In the genomic region with DNA sequence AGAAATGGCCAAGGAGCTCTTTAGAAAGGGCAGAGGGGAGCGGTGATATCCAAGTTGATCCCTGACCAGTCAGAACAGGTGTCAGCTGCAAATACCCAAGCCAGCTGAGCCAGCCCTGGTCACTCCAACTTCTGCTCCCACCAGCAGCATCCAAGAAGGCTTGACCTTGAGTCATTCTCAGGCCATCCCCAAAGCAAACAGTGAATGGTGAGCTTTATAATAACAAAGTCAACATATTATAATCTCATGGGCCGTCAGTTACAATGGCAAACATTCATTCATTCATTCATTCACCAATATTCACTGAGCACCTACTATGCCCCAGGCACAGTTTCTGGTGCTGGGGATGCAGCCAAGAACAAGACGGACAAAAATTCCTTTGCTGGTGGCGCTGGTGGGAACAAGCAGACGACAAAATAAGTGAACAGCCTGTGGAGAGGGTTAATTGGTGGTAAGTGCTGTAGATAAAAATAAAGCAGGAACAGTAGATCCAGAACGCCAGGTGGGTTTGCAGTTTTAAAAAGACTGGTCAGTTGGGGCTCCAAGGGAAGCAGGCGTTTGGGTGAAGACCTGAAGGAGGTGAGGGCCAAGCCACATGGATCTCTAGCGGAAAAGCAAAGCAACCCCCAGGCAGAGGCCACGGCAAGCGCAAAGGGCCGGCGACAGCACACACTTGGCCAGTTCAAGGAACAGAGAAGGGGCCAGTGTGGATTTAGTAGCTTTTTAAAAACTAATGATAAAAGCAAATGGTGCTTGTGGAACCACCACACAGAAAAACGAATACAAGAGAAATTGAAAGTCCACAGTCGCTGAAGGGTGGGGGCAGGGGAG, we compare ENCODE assay signal across 11 cellular contexts.
A peak's percentile ranks its signal among the peaks of the same experiment; 100 is the strongest.
DNase-seq lines count a peak whose midpoint lies in the region; TF ChIP-seq lines count a peak whose summit lies in the region.
"Had no signal": no experiment of that assay in that cellular context is flagged by ENCODE, and none has a peak within 500 bp of the region (broad histone marks: within the 10 kb centered on the region; RNA-seq: fewer than 3 reads in every experiment).

No MANE protein-coding gene starts in this region.

- TF ChIP-seq CTCF in AG10803 (conservative IDR thresholded peaks at IDR 0.05; ENCODE audit: low read length): no peak
- TF ChIP-seq CTCF in liver (IDR thresholded peaks at IDR 0.05; ENCODE audit: low read depth, low read length, missing input control): no peak
- no peak for TF ChIP-seq CTCF in progenitor cell of endocrine pancreas (IDR thresholded peaks at IDR 0.05; ENCODE audit: unreplicated experiment)

- no peak overlapping the region for H3K27ac Mint-ChIP-seq in progenitor cell of endocrine pancreas
- H3K27ac Mint-ChIP-seq: activated CD4-positive, alpha-beta T cell treated with anti-CD3 and anti-CD28 coated beads for 36 hours; activated T-cell treated with anti-CD3 and anti-CD28 coated beads, Interleukin-2, amount 50 U/mL, for 72 hours had no signal

- H3K27me3 Mint-ChIP-seq in progenitor cell of endocrine pancreas: peaks cover 34% of the 10 kb centered on the region

- H3K4me1 ChIP-seq in SJCRH30: peaks cover 20% of the 10 kb centered on the region
- H3K4me1 ChIP-seq in liver (ENCODE audit: control insufficient read depth in 4 of 4, insufficient read depth in 4 of 4, low read length in 3 of 4): peaks cover 17 to 42% (median 35%) of the 10 kb centered on the region in 4 donors
- peaks cover 27 to 61% (median 37%) of the 10 kb centered on the region in 3 donors for H3K4me1 ChIP-seq in skeletal muscle tissue (ENCODE audit: control insufficient read depth in 3 of 3, insufficient read depth in 3 of 3, low read length in 3 of 3)

- no peaks in the 10 kb centered on the region for H3K36me3 ChIP-seq in SJCRH30
- H3K36me3 ChIP-seq in liver (ENCODE audit: control insufficient read depth in 4 of 4, insufficient read depth in 3 of 4, low read depth in 1 of 4, low read length in 3 of 4): no peaks in the 10 kb centered on the region
- H3K36me3 ChIP-seq in skeletal muscle tissue (ENCODE audit: control insufficient read depth in 3 of 3, insufficient read depth in 3 of 3, low read length in 3 of 3): no peaks in the 10 kb centered on the region

- no peaks in the 10 kb centered on the region for H3K36me3 Mint-ChIP-seq in progenitor cell of endocrine pancreas (ENCODE audit: insufficient read depth)

- H3K9ac ChIP-seq in liver (ENCODE audit: low read depth in 1 of 2, low read length in 2 of 2) (peak overlapping the region in 1 of 2 donors; percentile 26), skeletal muscle tissue (ENCODE audit: low read depth in 1 of 3, low read length in 3 of 3) (peak overlapping the region; percentile 74 to 86 (median 80))

- 74% methylated on average over 14 of the region's 14 CpGs for WGBS in liver

- DNase-seq in AG10803 (ENCODE audit: low read depth) (no peak), SJCRH30 (peak; percentile 45 to 60), NCI-H1048 (lab: John Stamatoyannopoulos, UW) (no peak), GM03348 (ENCODE audit: low spot score) (no peak), progenitor cell of endocrine pancreas (ENCODE audit: low spot score, unreplicated experiment) (no peak), amniotic stem cell (lab: John Stamatoyannopoulos, UW) (no peak)
- DNase-seq: activated CD4-positive, alpha-beta T cell treated with anti-CD3 and anti-CD28 coated beads for 36 hours; activated T-cell treated with anti-CD3 and anti-CD28 coated beads, Interleukin-2, amount 50 U/mL, for 72 hours; NCI-H187 treated with DMSO at 0.1 percent for 48 hours had no signal

- no peaks in the 10 kb centered on the region for H3K27me3 ChIP-seq in SJCRH30
- H3K27me3 ChIP-seq in liver (ENCODE audit: control insufficient read depth in 4 of 4, insufficient read depth in 4 of 4, low read length in 3 of 4): no peaks in the 10 kb centered on the region
- no peaks in the 10 kb centered on the region for H3K27me3 ChIP-seq in skeletal muscle tissue (ENCODE audit: control insufficient read depth in 3 of 3, insufficient read depth in 3 of 3, low read length in 3 of 3)

- TF ChIP-seq RAD21 in liver (IDR thresholded peaks at IDR 0.05): no peak

- no peaks in the 10 kb centered on the region for H3K4me1 Mint-ChIP-seq in progenitor cell of endocrine pancreas (ENCODE audit: low read depth)

- no peaks in the 10 kb centered on the region for H3K9me3 Mint-ChIP-seq in progenitor cell of endocrine pancreas (ENCODE audit: low read depth)
- H3K9me3 Mint-ChIP-seq: activated T-cell treated with anti-CD3 and anti-CD28 coated beads, Interleukin-2, amount 50 U/mL, for 72 hours had no signal

- peak overlapping the region; percentile 17; the same call in 1 of the 2 replicates for H3K4me3 ChIP-seq in AG10803 (ENCODE audit: low read length)
- H3K4me3 ChIP-seq in SJCRH30: peak overlapping the region; percentile 34
- H3K4me3 ChIP-seq in liver (ENCODE audit: low read depth in 1 of 3, low read length in 3 of 3): no peak overlapping the region
- peak overlapping the region; percentile 19 to 60 (median 46) for H3K4me3 ChIP-seq in skeletal muscle tissue (ENCODE audit: low read length in 3 of 3)

- H3K4me3 Mint-ChIP-seq in progenitor cell of endocrine pancreas (ENCODE audit: low read depth): no peak overlapping the region
- H3K4me3 Mint-ChIP-seq: activated CD4-positive, alpha-beta T cell treated with anti-CD3 and anti-CD28 coated beads for 36 hours; activated T-cell treated with anti-CD3 and anti-CD28 coated beads, Interleukin-2, amount 50 U/mL, for 72 hours had no signal

- no peak overlapping the region for H3K27ac ChIP-seq in SJCRH30
- peak overlapping the region; percentile 83 to 92 for H3K27ac ChIP-seq in liver (ENCODE audit: low read depth in 1 of 2, low read length in 2 of 2)
- peak overlapping the region; percentile 90 for H3K27ac ChIP-seq in skeletal muscle tissue (ENCODE audit: low read depth, low read length)

- H3K9me3 ChIP-seq in SJCRH30 (replicated peaks): no peaks in the 10 kb centered on the region
- H3K9me3 ChIP-seq in liver (ENCODE audit: control insufficient read depth in 4 of 4, low read length in 3 of 4): no peaks in the 10 kb centered on the region
- H3K9me3 ChIP-seq in skeletal muscle tissue (ENCODE audit: control insufficient read depth in 3 of 3, low read length in 3 of 3): no peaks in the 10 kb centered on the region

TF ChIP-seq in liver, 16 proteins besides CTCF, POLR2A, EP300 and RAD21:
- TF ChIP-seq FOXA1 (IDR thresholded peaks at IDR 0.05) (no peak), EGR1 (IDR thresholded peaks at IDR 0.05; ENCODE audit: low read depth in 2 of 2) (no peak), NR2F2 (IDR thresholded peaks at IDR 0.05) (no peak), HNF4G (IDR thresholded peaks at IDR 0.05) (no peak), FOXA2 (IDR thresholded peaks at IDR 0.05) (no peak), TAF1 (conservative IDR thresholded peaks at IDR 0.05) (no peak), SP1 (IDR thresholded peaks at IDR 0.05) (no peak), YY1 (IDR thresholded peaks at IDR 0.05) (no peak), GABPA (IDR thresholded peaks at IDR 0.05 in 1 of 2, conservative IDR thresholded peaks at IDR 0.05 in 1 of 2) (no peak), ZBTB33 (IDR thresholded peaks at IDR 0.05) (no peak), JUND (IDR thresholded peaks at IDR 0.05) (no peak)
- TF ChIP-seq, protein P1, sequence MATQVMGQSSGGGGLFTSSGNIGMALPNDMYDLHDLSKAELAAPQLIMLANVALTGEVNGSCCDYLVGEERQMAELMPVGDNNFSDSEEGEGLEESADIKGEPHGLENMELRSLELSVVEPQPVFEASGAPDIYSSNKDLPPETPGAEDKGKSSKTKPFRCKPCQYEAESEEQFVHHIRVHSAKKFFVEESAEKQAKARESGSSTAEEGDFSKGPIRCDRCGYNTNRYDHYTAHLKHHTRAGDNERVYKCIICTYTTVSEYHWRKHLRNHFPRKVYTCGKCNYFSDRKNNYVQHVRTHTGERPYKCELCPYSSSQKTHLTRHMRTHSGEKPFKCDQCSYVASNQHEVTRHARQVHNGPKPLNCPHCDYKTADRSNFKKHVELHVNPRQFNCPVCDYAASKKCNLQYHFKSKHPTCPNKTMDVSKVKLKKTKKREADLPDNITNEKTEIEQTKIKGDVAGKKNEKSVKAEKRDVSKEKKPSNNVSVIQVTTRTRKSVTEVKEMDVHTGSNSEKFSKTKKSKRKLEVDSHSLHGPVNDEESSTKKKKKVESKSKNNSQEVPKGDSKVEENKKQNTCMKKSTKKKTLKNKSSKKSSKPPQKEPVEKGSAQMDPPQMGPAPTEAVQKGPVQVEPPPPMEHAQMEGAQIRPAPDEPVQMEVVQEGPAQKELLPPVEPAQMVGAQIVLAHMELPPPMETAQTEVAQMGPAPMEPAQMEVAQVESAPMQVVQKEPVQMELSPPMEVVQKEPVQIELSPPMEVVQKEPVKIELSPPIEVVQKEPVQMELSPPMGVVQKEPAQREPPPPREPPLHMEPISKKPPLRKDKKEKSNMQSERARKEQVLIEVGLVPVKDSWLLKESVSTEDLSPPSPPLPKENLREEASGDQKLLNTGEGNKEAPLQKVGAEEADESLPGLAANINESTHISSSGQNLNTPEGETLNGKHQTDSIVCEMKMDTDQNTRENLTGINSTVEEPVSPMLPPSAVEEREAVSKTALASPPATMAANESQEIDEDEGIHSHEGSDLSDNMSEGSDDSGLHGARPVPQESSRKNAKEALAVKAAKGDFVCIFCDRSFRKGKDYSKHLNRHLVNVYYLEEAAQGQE (IDR thresholded peaks at IDR 0.05): no peak
- TF ChIP-seq, protein P2, sequence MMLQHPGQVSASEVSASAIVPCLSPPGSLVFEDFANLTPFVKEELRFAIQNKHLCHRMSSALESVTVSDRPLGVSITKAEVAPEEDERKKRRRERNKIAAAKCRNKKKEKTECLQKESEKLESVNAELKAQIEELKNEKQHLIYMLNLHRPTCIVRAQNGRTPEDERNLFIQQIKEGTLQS (IDR thresholded peaks at IDR 0.05): no peak
- TF ChIP-seq, protein P3, sequence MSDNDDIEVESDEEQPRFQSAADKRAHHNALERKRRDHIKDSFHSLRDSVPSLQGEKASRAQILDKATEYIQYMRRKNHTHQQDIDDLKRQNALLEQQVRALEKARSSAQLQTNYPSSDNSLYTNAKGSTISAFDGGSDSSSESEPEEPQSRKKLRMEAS (IDR thresholded peaks at IDR 0.05): no peak

Comparison
In these comparisons a context has a peak if more than half of its experiments do, and no peak if none do; other contexts are left out.
1. DNase-seq: peak in SJCRH30 (2 of 2); none in AG10803 (single experiment), NCI-H1048 (single experiment), GM03348 (single experiment), progenitor cell of endocrine pancreas (single experiment) and amniotic stem cell (single experiment).
2. H3K4me3 ChIP-seq: peak in AG10803 (single experiment), SJCRH30 (single experiment) and skeletal muscle tissue (3 of 3); none in liver (0 of 3).